Comparison of ENCODE assay signal across 8 cellular contexts in genomic region chr10:119305860-119306513, GRCh38.
DNase-seq lines count a peak whose midpoint lies in the region; ATAC-seq, FAIRE-seq and TF ChIP-seq lines count a peak whose summit lies in the region.

No MANE protein-coding gene starts in this region.

- peaks cover 35 to 93% (median 67%) of the 10 kb centered on the region in 4 donors for H3K4me1 Mint-ChIP-seq in naive thymus-derived CD8-positive, alpha-beta T cell
- peaks cover 98% of the 10 kb centered on the region for H3K4me1 Mint-ChIP-seq in stimulated activated naive CD8-positive, alpha-beta T cell treated with anti-CD3 and anti-CD28 coated beads, Interleukin-15, Interleukin-2, amounts not matched to agents 100 ng/mL and 50 ng/mL, for 24 hours (ENCODE audit: low read depth)

- FAIRE-seq in H54 (lab: Jason Lieb, UNC): peak; percentile 81

- no peaks in the 10 kb centered on the region for H3K9me3 Mint-ChIP-seq in naive thymus-derived CD8-positive, alpha-beta T cell
- no peaks in the 10 kb centered on the region for H3K9me3 Mint-ChIP-seq in stimulated activated naive CD8-positive, alpha-beta T cell treated with anti-CD3 and anti-CD28 coated beads, Interleukin-15, Interleukin-2, amounts not matched to agents 100 ng/mL and 50 ng/mL, for 24 hours

- intact Hi-C loops in colonic mucosa (cut with DNase I): no loop called here

- no peak for TF ChIP-seq POLR2A in H54 (IDR thresholded peaks at IDR 0.05; ENCODE audit: low read depth, low read length)

- H3K27me3 ChIP-seq in MG63: no peaks in the 10 kb centered on the region
- no peaks in the 10 kb centered on the region for H3K27me3 ChIP-seq in colonic mucosa

- POLR2A ChIA-PET in naive thymus-derived CD8-positive, alpha-beta T cell (lab: Charles Lee): interaction anchor here (0.8 to 6.9 kb wide), 12 partner anchors 10 to 201 kb away, joined by 3 to 61 read pairs (median 6); partner anchors contain the start of gene GRK5

- peak overlapping the region; percentile 78 for H3K27ac ChIP-seq in colonic mucosa

- TF ChIP-seq CTCF in GM10266 (IDR thresholded peaks at IDR 0.05; ENCODE audit: control insufficient read depth, insufficient read depth, low read depth, missing control alignments) (no peak), colonic mucosa (IDR thresholded peaks at IDR 0.05) (no peak)

- peak overlapping the region; percentile 84 to 99 (median 98) for H3K27ac Mint-ChIP-seq in naive thymus-derived CD8-positive, alpha-beta T cell
- peak overlapping the region; percentile 99 for H3K27ac Mint-ChIP-seq in stimulated activated naive CD8-positive, alpha-beta T cell treated with anti-CD3 and anti-CD28 coated beads, Interleukin-15, Interleukin-2, amounts not matched to agents 100 ng/mL and 50 ng/mL, for 24 hours

- no peak overlapping the region for H3K4me3 ChIP-seq in MG63
- no peak overlapping the region for H3K4me3 ChIP-seq in colonic mucosa

- peak; percentile 79 to 83 for ATAC-seq in naive thymus-derived CD8-positive, alpha-beta T cell

- no peak overlapping the region for H3K9ac ChIP-seq in colonic mucosa (ENCODE audit: low read depth in 2 of 2, low read length in 2 of 2)

- DNase-seq in GM10266 (ENCODE audit: extremely low spot score): peak; percentile 75
- peak; percentile 94 for DNase-seq in H54 (ENCODE audit: insufficient read length, low spot score)
- peak; percentile 95 for DNase-seq in MG63
- peak; percentile 73 to 75 for DNase-seq in activated CD4-positive, alpha-beta T cell treated with anti-CD3 and anti-CD28 coated beads for 24 hours (ENCODE audit: low read depth in 2 of 2)
- DNase-seq in colonic mucosa: peak; percentile 46
- DNase-seq in naive thymus-derived CD8-positive, alpha-beta T cell: peak; percentile 41 to 92 (median 72)
- DNase-seq in NCI-H748 treated with DMSO at 0.1 percent for 48 hours (lab: John Stamatoyannopoulos, UW): no peak

- H3K27me3 Mint-ChIP-seq in naive thymus-derived CD8-positive, alpha-beta T cell: peaks cover 0 to 12% (median 2%) of the 10 kb centered on the region in 5 donors
- peaks cover 6% of the 10 kb centered on the region for H3K27me3 Mint-ChIP-seq in stimulated activated naive CD8-positive, alpha-beta T cell treated with anti-CD3 and anti-CD28 coated beads, Interleukin-15, Interleukin-2, amounts not matched to agents 100 ng/mL and 50 ng/mL, for 24 hours

- H3K9me3 ChIP-seq in MG63: no peaks in the 10 kb centered on the region
- no peaks in the 10 kb centered on the region for H3K9me3 ChIP-seq in colonic mucosa

- H3K36me3 Mint-ChIP-seq in naive thymus-derived CD8-positive, alpha-beta T cell: peaks cover 0 to under 1% (median under 1%) of the 10 kb centered on the region in 3 donors
- H3K36me3 Mint-ChIP-seq in stimulated activated naive CD8-positive, alpha-beta T cell treated with anti-CD3 and anti-CD28 coated beads, Interleukin-15, Interleukin-2, amounts not matched to agents 100 ng/mL and 50 ng/mL, for 24 hours (ENCODE audit: low read depth): no peaks in the 10 kb centered on the region

- no peaks in the 10 kb centered on the region for H3K36me3 ChIP-seq in MG63
- no peaks in the 10 kb centered on the region for H3K36me3 ChIP-seq in colonic mucosa

- peak overlapping the region; percentile 83 to 96 (median 90) for H3K4me3 Mint-ChIP-seq in naive thymus-derived CD8-positive, alpha-beta T cell
- H3K4me3 Mint-ChIP-seq in stimulated activated naive CD8-positive, alpha-beta T cell treated with anti-CD3 and anti-CD28 coated beads, Interleukin-15, Interleukin-2, amounts not matched to agents 100 ng/mL and 50 ng/mL, for 24 hours: peak overlapping the region; percentile 76

- no peaks in the 10 kb centered on the region for H3K4me1 ChIP-seq in colonic mucosa
